Comparison of ENCODE assay signal across 15 cellular contexts in the genomic region with DNA sequence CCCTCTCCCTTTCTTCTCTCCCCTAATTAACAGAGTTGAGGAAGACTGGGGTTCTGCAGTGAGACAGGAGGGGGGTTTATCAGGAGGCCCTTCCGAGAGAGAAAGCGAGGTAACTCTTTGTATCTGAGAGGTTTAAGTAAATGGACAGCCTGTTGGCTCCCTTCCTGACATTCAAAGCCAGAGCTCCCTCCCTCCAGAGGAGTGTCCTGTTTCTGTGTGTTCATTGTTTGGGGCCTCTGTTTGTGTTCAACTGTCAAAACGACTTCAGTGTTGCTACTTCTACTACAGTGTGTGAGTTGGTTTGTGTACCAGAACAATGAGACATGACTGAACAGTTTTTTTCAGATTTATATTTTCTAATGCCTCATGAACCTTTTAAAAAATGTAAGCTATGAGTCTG.
DNase-seq lines count a peak whose midpoint lies in the region; ATAC-seq, FAIRE-seq and TF ChIP-seq lines count a peak whose summit lies in the region.
"Had no signal": no experiment of that assay in that cellular context is flagged by ENCODE, and none has a peak within 500 bp of the region (broad histone marks: within the 10 kb centered on the region; RNA-seq: fewer than 3 reads in every experiment).

No MANE protein-coding gene starts in this region.

- DNase-seq in breast epithelium (ENCODE audit: low spot score in 2 of 2) (no peak), MCF 10A (ENCODE audit: unreplicated experiment) (no peak), frontal cortex (ENCODE audit: low spot score in 2 of 2) (peak; percentile 6 to 9), thyroid gland (peak; percentile 4 to 17), ACHN (no peak), GM13976 (ENCODE audit: low spot score) (no peak)
- DNase-seq: activated CD8-positive, alpha-beta T cell treated with anti-CD3 and anti-CD28 coated beads for 36 hours; NCI-H146; T-helper 2 cell had no signal

- intact Hi-C loops in breast epithelium (cut with DNase I; ENCODE audit: low total_unique reads) (no loop called here), MCF 10A (cut with micrococcal nuclease) (no loop called here), thyroid gland (cut with DNase I) (no loop called here)

- BruUV-seq in MCF 10A (replicated peaks; lab: Mats Ljungman, UMichigan): no TSS peak

- POLR2A ChIA-PET in MCF 10A (lab: Yijun Ruan, JAX): no interaction called here

- TF ChIP-seq POLR2A in breast epithelium (IDR thresholded peaks at IDR 0.05): no peak
- TF ChIP-seq POLR2A in thyroid gland (IDR thresholded peaks at IDR 0.05): no peak

- WGBS in mesodermal cell (ENCODE audit: insufficient coverage in 2 of 2), 2 experiments: 20 to 78% methylated on average over 1 to 2 of the region's 3 CpGs
- 24 to 31% methylated on average over 3 of the region's 3 CpGs for WGBS in thyroid gland, 2 donors

- no peaks in the 10 kb centered on the region for H3K27me3 Mint-ChIP-seq in MCF 10A (ENCODE audit: insufficient read depth, unreplicated experiment)
- H3K27me3 Mint-ChIP-seq: activated CD8-positive, alpha-beta T cell treated with anti-CD3 and anti-CD28 coated beads for 36 hours had no signal

- FAIRE-seq in frontal cortex (lab: Jason Lieb, UNC): peak; percentile 24
- FAIRE-seq: D721Med, HTR-8/SVneo had no signal

- no peak overlapping the region for H3K27ac Mint-ChIP-seq in MCF 10A (ENCODE audit: low read depth, unreplicated experiment)
- H3K27ac Mint-ChIP-seq: activated CD8-positive, alpha-beta T cell treated with anti-CD3 and anti-CD28 coated beads for 36 hours had no signal

- CTCF ChIA-PET in MCF 10A (lab: Yijun Ruan, JAX): interaction anchor here (0.7 to 1.0 kb wide), 4 partner anchors 38 to 549 kb away, joined by 3 to 4 read pairs (median 3); no protein-coding TSS in a partner anchor

- no peak overlapping the region for H3K4me3 Mint-ChIP-seq in MCF 10A (ENCODE audit: unreplicated experiment)
- H3K4me3 Mint-ChIP-seq: activated CD8-positive, alpha-beta T cell treated with anti-CD3 and anti-CD28 coated beads for 36 hours had no signal

- no peaks in the 10 kb centered on the region for H3K36me3 ChIP-seq in breast epithelium
- no peaks in the 10 kb centered on the region for H3K36me3 ChIP-seq in mesodermal cell (ENCODE audit: control insufficient read depth, insufficient read depth, low read length)
- H3K36me3 ChIP-seq in thyroid gland: no peaks in the 10 kb centered on the region
- H3K36me3 ChIP-seq: vagina had no signal

- H3K4me1 Mint-ChIP-seq in MCF 10A (ENCODE audit: insufficient read depth, unreplicated experiment): no peaks in the 10 kb centered on the region

- H3K27ac ChIP-seq in breast epithelium: peak overlapping the region; percentile 37 to 68
- H3K27ac ChIP-seq in mesodermal cell (ENCODE audit: low read depth, low read length, severe bottlenecking): peak overlapping the region; percentile 72
- H3K27ac ChIP-seq in thyroid gland: no peak overlapping the region
- H3K27ac ChIP-seq: skin epidermis, vagina had no signal

- no peaks in the 10 kb centered on the region for H3K27me3 ChIP-seq in breast epithelium
- H3K27me3 ChIP-seq in thyroid gland: no peaks in the 10 kb centered on the region
- H3K27me3 ChIP-seq: vagina had no signal

- no peaks in the 10 kb centered on the region for H3K9me3 ChIP-seq in breast epithelium
- no peaks in the 10 kb centered on the region for H3K9me3 ChIP-seq in mesodermal cell (ENCODE audit: control insufficient read depth, low read length)
- no peaks in the 10 kb centered on the region for H3K9me3 ChIP-seq in thyroid gland
- H3K9me3 ChIP-seq: vagina had no signal

- in situ Hi-C loops in ACHN (cut with HindIII; ENCODE audit: low pct_ligation_motif_present, low pct_unique_long_range_greater_than_20kb, low sequenced_read_pairs): no loop called here
- in situ Hi-C loops in GM13976 (cut with MboI; ENCODE audit: low sequenced_read_pairs, unreplicated experiment): no loop called here

- H3K4me3 ChIP-seq in breast epithelium: no peak overlapping the region
- no peak overlapping the region for H3K4me3 ChIP-seq in mesodermal cell (ENCODE audit: extremely low read depth, insufficient read depth, low read length, poor library complexity, severe bottlenecking)
- H3K4me3 ChIP-seq in thyroid gland (replicated peaks in 1 of 3): no peak overlapping the region
- H3K4me3 ChIP-seq: skin epidermis, vagina had no signal

- TF ChIP-seq CTCF in breast epithelium (IDR thresholded peaks at IDR 0.05) (no peak), MCF 10A (IDR thresholded peaks at IDR 0.05; ENCODE audit: unreplicated experiment) (no peak), thyroid gland (IDR thresholded peaks at IDR 0.05) (no peak), GM13976 (IDR thresholded peaks at IDR 0.05; ENCODE audit: borderline replicate concordance, control extremely low read depth, extremely low read depth, insufficient read depth, missing control alignments) (no peak)

- H3K4me1 ChIP-seq in breast epithelium (no peaks in the 10 kb centered on the region), mesodermal cell (ENCODE audit: control insufficient read depth, insufficient read depth, low read length, poor library complexity, severe bottlenecking) (peaks cover 7% of the 10 kb centered on the region), thyroid gland (peaks cover 6 to 7% of the 10 kb centered on the region in 2 donors)

- ATAC-seq in GM21825 (IDR thresholded peaks at IDR 0.05; ENCODE audit: unreplicated experiment): no peak
- ATAC-seq: activated CD8-positive, alpha-beta T cell treated with anti-CD3 and anti-CD28 coated beads for 36 hours had no signal

- no peaks in the 10 kb centered on the region for H3K9me3 Mint-ChIP-seq in MCF 10A (ENCODE audit: unreplicated experiment)

- H3K36me3 Mint-ChIP-seq in MCF 10A (ENCODE audit: insufficient read depth, unreplicated experiment): no peaks in the 10 kb centered on the region

Comparison
In these comparisons a context has a peak if more than half of its experiments do, and no peak if none do; other contexts are left out.
1. DNase-seq: peak in frontal cortex (2 of 2) and thyroid gland (2 of 2); none in breast epithelium (0 of 2), MCF 10A (single experiment), ACHN (single experiment) and GM13976 (single experiment).
2. H3K27ac ChIP-seq: peak in breast epithelium (2 of 2) and mesodermal cell (single experiment); none in thyroid gland (0 of 3).